ENCODE assay signal across 7 cellular contexts in the genomic region with DNA sequence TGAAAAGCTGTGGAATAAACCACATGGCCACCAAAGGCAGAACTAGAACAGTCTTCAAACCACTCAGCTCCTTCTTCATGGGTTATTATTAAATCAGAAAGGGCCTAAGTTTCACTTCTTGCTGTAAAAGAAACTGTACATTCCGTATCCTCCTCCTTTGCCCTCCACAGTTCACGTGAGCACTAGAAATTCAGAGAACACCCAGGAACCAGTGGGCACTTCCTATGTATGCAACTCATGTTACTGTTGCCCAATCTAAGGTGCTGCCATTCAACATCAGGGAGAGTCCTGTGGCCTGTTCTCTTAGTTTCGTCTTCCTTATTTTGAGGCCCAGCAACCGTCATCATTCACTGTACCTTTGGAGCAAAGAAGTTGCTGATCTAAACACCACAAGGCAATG.
DNase-seq lines count a peak whose midpoint lies in the region; ATAC-seq and TF ChIP-seq lines count a peak whose summit lies in the region.
"Not testable (repeated sequence)": the region's sequence is repeated elsewhere in the genome, so short reads cannot be mapped to it uniquely, and the experiment has no call there.

No MANE protein-coding gene starts in this region.

- H3K27me3 Mint-ChIP-seq in effector memory CD8-positive, alpha-beta T cell = not testable (repeated sequence)

- H3K4me3 Mint-ChIP-seq in effector memory CD8-positive, alpha-beta T cell = not testable (repeated sequence)

- not testable (repeated sequence) for TF ChIP-seq CTCF in mucosa of descending colon (IDR thresholded peaks at IDR 0.05)

- not testable (repeated sequence) for DNase-seq in effector memory CD8-positive, alpha-beta T cell; mucosa of descending colon

- intact Hi-C loops in mucosa of descending colon (cut with DNase I, micrococcal nuclease) = not testable (repeated sequence)

- not testable (repeated sequence) for H3K4me1 ChIP-seq in mucosa of descending colon (ENCODE audit: low read depth)

- H3K9me3 Mint-ChIP-seq in effector memory CD8-positive, alpha-beta T cell = not testable (repeated sequence)

- not testable (repeated sequence) for H3K36me3 ChIP-seq in mucosa of descending colon (ENCODE audit: low read depth)

- not testable (repeated sequence) for H3K36me3 Mint-ChIP-seq in effector memory CD8-positive, alpha-beta T cell (ENCODE audit: insufficient read depth)

- ATAC-seq in GM18870 (IDR thresholded peaks at IDR 0.05; ENCODE audit: unreplicated experiment) (peak; percentile 51), GM21360 (IDR thresholded peaks at IDR 0.05; ENCODE audit: unreplicated experiment) (peak; percentile 49), HG02623 (IDR thresholded peaks at IDR 0.05; ENCODE audit: unreplicated experiment) (peak; percentile 45), HG03045 (IDR thresholded peaks at IDR 0.05; ENCODE audit: unreplicated experiment) (peak; percentile 52), HG03469 (IDR thresholded peaks at IDR 0.05; ENCODE audit: unreplicated experiment) (peak; percentile 65), mucosa of descending colon (peak; percentile 60)
- ATAC-seq in effector memory CD8-positive, alpha-beta T cell (replicated peaks) = peak; percentile 51

- not testable (repeated sequence) for H3K9me3 ChIP-seq in mucosa of descending colon

- not testable (repeated sequence) for H3K27ac Mint-ChIP-seq in effector memory CD8-positive, alpha-beta T cell

- H3K4me3 ChIP-seq in mucosa of descending colon = not testable (repeated sequence)

- H3K4me1 Mint-ChIP-seq in effector memory CD8-positive, alpha-beta T cell (ENCODE audit: low read depth in 2 of 2) = not testable (repeated sequence)
